In genomic region chr1:33610391-33610790, GRCh38 we compare ENCODE assay signal across 27 cellular contexts.
"Had no signal": no experiment of that assay in that cellular context is flagged by ENCODE, and none has a peak within 500 bp of the region (broad histone marks: within the 10 kb centered on the region; RNA-seq: fewer than 3 reads in every experiment).

No MANE protein-coding gene starts in this region.

- H3K4me3 ChIP-seq: hepatocyte, lower lobe of right lung, ovary, right atrium auricular region, right lobe of liver, smooth muscle cell, stomach, testis, thyroid gland, transverse colon, upper lobe of left lung, vagina had no signal

- H3K9me3 ChIP-seq: lower lobe of right lung, ovary, right atrium auricular region, right lobe of liver, stomach, testis, thyroid gland, transverse colon, upper lobe of left lung, vagina had no signal

- H3K27me3 ChIP-seq: ovary, right atrium auricular region, right lobe of liver, testis, thyroid gland, upper lobe of left lung, vagina had no signal

- ATAC-seq: left lobe of liver; lower lobe of right lung; naive thymus-derived CD4-positive, alpha-beta T cell; natural killer cell treated with Interleukin-12 subunit alpha and Interleukin-12 subunit beta and Interleukin-15 and Interleukin-18, amount 100 ng/mL, for 72 hours; right lobe of liver; stimulated activated naive B cell treated with anti-CD40 and anti-IgM and Interleukin-4, amounts not matched to agents 10 μg/mL and 1 μg/mL and 100 μg/mL, for 72 hours; stimulated activated naive CD8-positive, alpha-beta T cell treated with anti-CD3 and anti-CD28 coated beads, Interleukin-15, Interleukin-2, amounts not matched to agents 100 U/mL and 50 U/mL, for 24 hours had no signal

- H3K27ac Mint-ChIP-seq: mesothelial cell of epicardium; naive thymus-derived CD4-positive, alpha-beta T cell; natural killer cell treated with Interleukin-12 subunit alpha and Interleukin-12 subunit beta and Interleukin-15 and Interleukin-18, amount 100 ng/mL, for 72 hours; progenitor cell of endocrine pancreas; stimulated activated naive B cell treated with anti-CD40 and anti-IgM and Interleukin-4, amounts not matched to agents 10 μg/mL and 1 μg/mL and 100 μg/mL, for 72 hours had no signal

- DNase-seq: islet precursor cell; kidney glomerular epithelial cell; left cardiac atrium; lower lobe of right lung; mesendoderm; naive thymus-derived CD4-positive, alpha-beta T cell; ovary; right lobe of liver; stimulated activated CD4-positive, alpha-beta T cell treated with anti-CD3 and anti-CD28 coated beads, Interleukin-1b, Interleukin-23, amount 100 ng/mL, for 48 hours; stimulated activated CD4-positive, alpha-beta T cell treated with anti-CD3 and anti-CD28 coated beads, Interleukin-2, amount 100 ng/mL, for 48 hours; stimulated activated CD4-positive, alpha-beta T cell treated with anti-CD3 and anti-CD28 coated beads, Interleukin-4, amount 100 ng/mL, for 4 hours; stimulated activated CD8-positive, alpha-beta memory T cell treated with anti-CD3 and anti-CD28 coated beads, Interleukin-4, amount 100 ng/mL, for 48 hours; stimulated activated naive B cell treated with anti-CD40 and anti-IgM and Interleukin-4, amounts not matched to agents 10 μg/mL and 1 μg/mL and 100 μg/mL, for 72 hours; stimulated activated naive CD8-positive, alpha-beta T cell treated with anti-CD3 and anti-CD28 coated beads, Interleukin-15, Interleukin-2, amounts not matched to agents 100 U/mL and 50 U/mL, for 24 hours; stomach; testis; thyroid gland; transverse colon; upper lobe of left lung had no signal

- H3K36me3 ChIP-seq: lower lobe of right lung, ovary, right atrium auricular region, right lobe of liver, stomach, thyroid gland, transverse colon, upper lobe of left lung, vagina had no signal

- H3K4me2 ChIP-seq: hepatocyte, smooth muscle cell had no signal

- H2AFZ ChIP-seq: hepatocyte had no signal

- H3K4me1 Mint-ChIP-seq: mesothelial cell of epicardium; stimulated activated naive B cell treated with anti-CD40 and anti-IgM and Interleukin-4, amounts not matched to agents 10 μg/mL and 1 μg/mL and 100 μg/mL, for 72 hours had no signal

- H3K4me3 Mint-ChIP-seq: mesothelial cell of epicardium; naive thymus-derived CD4-positive, alpha-beta T cell; natural killer cell treated with Interleukin-12 subunit alpha and Interleukin-12 subunit beta and Interleukin-15 and Interleukin-18, amount 100 ng/mL, for 72 hours; stimulated activated naive B cell treated with anti-CD40 and anti-IgM and Interleukin-4, amounts not matched to agents 10 μg/mL and 1 μg/mL and 100 μg/mL, for 72 hours had no signal

- H3K27ac ChIP-seq: hepatocyte, lower lobe of right lung, ovary, right atrium auricular region, right lobe of liver, stomach, testis, thyroid gland, transverse colon, upper lobe of left lung, vagina had no signal

- H3K9me3 Mint-ChIP-seq: mesothelial cell of epicardium; natural killer cell treated with Interleukin-12 subunit alpha and Interleukin-12 subunit beta and Interleukin-15 and Interleukin-18, amount 100 ng/mL, for 72 hours; stimulated activated naive B cell treated with anti-CD40 and anti-IgM and Interleukin-4, amounts not matched to agents 10 μg/mL and 1 μg/mL and 100 μg/mL, for 72 hours had no signal

- H3K36me3 Mint-ChIP-seq: mesothelial cell of epicardium; naive thymus-derived CD4-positive, alpha-beta T cell; natural killer cell treated with Interleukin-12 subunit alpha and Interleukin-12 subunit beta and Interleukin-15 and Interleukin-18, amount 100 ng/mL, for 72 hours; stimulated activated naive B cell treated with anti-CD40 and anti-IgM and Interleukin-4, amounts not matched to agents 10 μg/mL and 1 μg/mL and 100 μg/mL, for 72 hours had no signal

- H3K79me2 ChIP-seq: hepatocyte had no signal

- H3K4me1 ChIP-seq: lower lobe of right lung, right atrium auricular region, right lobe of liver, stomach, testis, thyroid gland, transverse colon, upper lobe of left lung, vagina had no signal
